19 cellular contexts compared by ENCODE assay signal in the genomic region with DNA sequence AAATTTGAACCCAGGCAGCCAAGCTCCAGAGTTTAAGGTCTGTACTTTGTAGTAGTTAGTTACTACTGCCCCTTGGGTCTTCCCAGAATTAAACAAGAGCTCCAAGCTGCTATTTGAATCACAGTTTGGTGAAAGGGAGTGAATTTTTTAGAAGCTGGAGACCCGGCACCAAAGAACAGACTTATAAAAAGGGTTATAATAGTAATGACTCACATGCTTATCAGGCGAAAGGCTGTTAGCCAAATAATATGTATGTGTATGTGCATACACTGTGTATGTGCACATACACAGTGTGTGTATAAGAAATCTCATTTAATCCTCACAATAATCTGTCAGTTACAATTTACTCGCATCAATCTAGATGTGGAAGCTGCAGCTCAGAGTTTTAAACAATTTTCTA. TPM values are rescaled to one million over a fixed set of nuclear protein-coding genes. Genes with fewer than 3 reads are reported as not detected.
A peak's percentile ranks its signal among the peaks of the same experiment; 100 is the strongest.
DNase-seq lines count a peak whose midpoint lies in the region; FAIRE-seq and TF ChIP-seq lines count a peak whose summit lies in the region.
"Had no signal": no experiment of that assay in that cellular context is flagged by ENCODE, and none has a peak within 500 bp of the region (broad histone marks: within the 10 kb centered on the region; RNA-seq: fewer than 3 reads in every experiment).

No MANE protein-coding gene starts in this region.

- no peaks in the 10 kb centered on the region for H3K9me3 ChIP-seq in mesenchymal stem cell (ENCODE audit: control insufficient read depth, low read length)
- no peaks in the 10 kb centered on the region for H3K9me3 ChIP-seq in tibial artery

- no peak overlapping the region for H4K8ac ChIP-seq in mesenchymal stem cell (ENCODE audit: low read length)

- no peaks in the 10 kb centered on the region for H3K79me1 ChIP-seq in mesenchymal stem cell (replicated peaks; ENCODE audit: low read length, poor library complexity, severe bottlenecking)

- TF ChIP-seq CTCF in chondrocyte (IDR thresholded peaks at IDR 0.05) (no peak), tibial artery (IDR thresholded peaks at IDR 0.05) (no peak)

- H4K91ac ChIP-seq in mesenchymal stem cell (ENCODE audit: low read length), result no peak overlapping the region

- H2BK15ac ChIP-seq in mesenchymal stem cell (ENCODE audit: low read depth, poor library complexity, severe bottlenecking), result no peak overlapping the region

- H3K27me3 ChIP-seq in mesenchymal stem cell (ENCODE audit: control insufficient read depth in 1 of 2, insufficient read depth in 1 of 2, low read length in 2 of 2), result no peaks in the 10 kb centered on the region
- no peaks in the 10 kb centered on the region for H3K27me3 ChIP-seq in tibial artery

- peaks cover 39% of the 10 kb centered on the region for H3K4me1 Mint-ChIP-seq in chondrocyte (ENCODE audit: low read depth)

- DNase-seq in RPMI7951 (ENCODE audit: low read depth) (peak; percentile 15), chondrocyte (ENCODE audit: low spot score) (no peak), mesenchymal stem cell (no peak), tibial artery (no peak), DMS 273 (lab: John Stamatoyannopoulos, UW; ENCODE audit: unreplicated experiment) (no peak), RCC 7860 (ENCODE audit: low spot score) (no peak), DMS53 (lab: John Stamatoyannopoulos, UW) (no peak)
- DNase-seq: activated CD4-positive, alpha-beta T cell treated with anti-CD3 and anti-CD28 coated beads, Interleukin-2, amount 50 U/mL, for 1 hour; activated T-cell treated with anti-CD3 and anti-CD28 coated beads, Interleukin-2, amount 50 U/mL, for 1 hour; central memory CD4-positive, alpha-beta T cell; DMS79 treated with DMSO at 0.1 percent for 48 hours; glutamatergic neuron; KBM-7; NCI-H1105 treated with DMSO at 0.1 percent for 48 hours; stimulated activated CD4-positive, alpha-beta T cell treated with anti-CD3 and anti-CD28 coated beads, Interleukin-15, amount 100 ng/mL, for 24 hours had no signal

- no peak overlapping the region for H3K23ac ChIP-seq in mesenchymal stem cell (ENCODE audit: low read length in 2 of 2)

- no peak overlapping the region for H2BK5ac ChIP-seq in mesenchymal stem cell (ENCODE audit: low read depth, low read length, poor library complexity, severe bottlenecking)

- peak overlapping the region; percentile 92 for H3K27ac Mint-ChIP-seq in chondrocyte (ENCODE audit: unreplicated experiment)
- H3K27ac Mint-ChIP-seq: stimulated activated naive CD8-positive, alpha-beta T cell treated with anti-CD3 and anti-CD28 coated beads, Interleukin-15, Interleukin-2, amounts not matched to agents 100 ng/mL and 50 ng/mL, for 24 hours had no signal

- intact Hi-C loops in tibial artery (cut with DNase I; ENCODE audit: low total_unique reads), result no loop called here

- no peak overlapping the region for H2AK5ac ChIP-seq in mesenchymal stem cell (ENCODE audit: low read length, severe bottlenecking)

- H3K27me3 Mint-ChIP-seq in chondrocyte (ENCODE audit: low read depth), result no peaks in the 10 kb centered on the region
- H3K27me3 Mint-ChIP-seq: activated naive CD4-positive, alpha-beta T cell treated with anti-CD3 and anti-CD28 coated beads, Interleukin-2, amount 50 U/mL, for 24 hours; stimulated activated naive CD8-positive, alpha-beta T cell treated with anti-CD3 and anti-CD28 coated beads, Interleukin-15, Interleukin-2, amounts not matched to agents 100 ng/mL and 50 ng/mL, for 24 hours had no signal

- 94% methylated on average over 2 of the region's 3 CpGs for WGBS in mesenchymal stem cell

- H3K4me1 ChIP-seq in mesenchymal stem cell (ENCODE audit: control insufficient read depth, insufficient read depth, low read depth, low read length) (peaks cover 2% of the 10 kb centered on the region), tibial artery (peaks cover 0 to 40% (median 7%) of the 10 kb centered on the region in 4 donors)

- no peak overlapping the region for H3K4me2 ChIP-seq in mesenchymal stem cell (ENCODE audit: low read length, poor library complexity, severe bottlenecking)

- H3K18ac ChIP-seq in mesenchymal stem cell (ENCODE audit: low read depth in 1 of 2, low read length in 2 of 2), result no peak overlapping the region

- peak overlapping the region; percentile 65 for H3K9ac ChIP-seq in mesenchymal stem cell (ENCODE audit: low read length)

- H3K36me3 ChIP-seq in mesenchymal stem cell (ENCODE audit: control insufficient read depth in 1 of 2, insufficient read depth in 2 of 2, low read depth in 1 of 2, low read length in 2 of 2) (no peaks in the 10 kb centered on the region), tibial artery (no peaks in the 10 kb centered on the region)

- H3K9me3 Mint-ChIP-seq in chondrocyte (ENCODE audit: low read depth), result no peaks in the 10 kb centered on the region

- H2AFZ ChIP-seq in mesenchymal stem cell (ENCODE audit: low read depth, low read length), result no peak overlapping the region

- no peaks in the 10 kb centered on the region for H3K36me3 Mint-ChIP-seq in chondrocyte (ENCODE audit: low read depth)

- no peak overlapping the region for H3K4me3 ChIP-seq in mesenchymal stem cell (ENCODE audit: insufficient read depth in 1 of 2, low read depth in 1 of 2, low read length in 2 of 2)
- no peak overlapping the region for H3K4me3 ChIP-seq in tibial artery

- H3K14ac ChIP-seq in mesenchymal stem cell (ENCODE audit: low read length in 2 of 2), result no peak overlapping the region

- FAIRE-seq in RCC 7860 (lab: Jason Lieb, UNC), result no peak
- FAIRE-seq: endometrium had no signal

- H3K4ac ChIP-seq in mesenchymal stem cell (ENCODE audit: low read depth in 1 of 2, low read length in 2 of 2), result no peak overlapping the region

- H3K4me3 Mint-ChIP-seq in chondrocyte (ENCODE audit: unreplicated experiment), result no peak overlapping the region
- H3K4me3 Mint-ChIP-seq: activated naive CD4-positive, alpha-beta T cell treated with anti-CD3 and anti-CD28 coated beads, Interleukin-2, amount 50 U/mL, for 24 hours; stimulated activated naive CD8-positive, alpha-beta T cell treated with anti-CD3 and anti-CD28 coated beads, Interleukin-15, Interleukin-2, amounts not matched to agents 100 ng/mL and 50 ng/mL, for 24 hours had no signal

- no peak overlapping the region for H3K27ac ChIP-seq in mesenchymal stem cell (ENCODE audit: low read length, poor library complexity, severe bottlenecking)
- H3K27ac ChIP-seq in tibial artery, result peak overlapping the region; percentile 10 to 45
- H3K27ac ChIP-seq: HL-60 had no signal

- H2BK120ac ChIP-seq in mesenchymal stem cell (ENCODE audit: low read depth, low read length), result no peak overlapping the region

- no peak overlapping the region for H2BK12ac ChIP-seq in mesenchymal stem cell (ENCODE audit: low read length in 2 of 2)

RNA-seq across cellular contexts. Expression of a gene that starts 59.5 kb away (rescaled TPM):
- 47.7 and 74.6 TPM in 2 replicates for total RNA-seq in RPMI7951 (2014; rRNA removed; shearing (Covaris generic))
- 228 to 346 TPM (median 340 TPM) in 3 replicates for total RNA-seq in chondrocyte
- polyA plus RNA-seq in mesenchymal stem cell (2013, experiment 1 of 2), result 202 TPM
- 199 TPM for polyA plus RNA-seq in mesenchymal stem cell (2013, experiment 2 of 2)

RNA-seq across cellular contexts. Expression of a gene that starts 59.5 kb away (rescaled TPM):
- 30.6 and 33.4 TPM in 2 replicates for total RNA-seq in RPMI7951 (2014; rRNA removed; shearing (Covaris generic))
- 133 to 154 TPM (median 134 TPM) in 3 replicates for total RNA-seq in chondrocyte
- polyA plus RNA-seq in mesenchymal stem cell (2013, experiment 1 of 2), result 37.4 TPM
- polyA plus RNA-seq in mesenchymal stem cell (2013, experiment 2 of 2), result 35.7 TPM
